1 cellular context compared by ENCODE assay signal in genomic region chr11:63919267-63920125, GRCh38.
TF ChIP-seq lines count a peak whose summit lies in the region.

No MANE protein-coding gene starts in this region.

TF ChIP-seq in SK-N-SH, 30 proteins besides CTCF, POLR2A, EP300 and RAD21 (continued from another document):
- TF ChIP-seq MEF2A (IDR thresholded peaks at IDR 0.05; ENCODE audit: borderline replicate concordance, low read depth) (no peak), NFIC (IDR thresholded peaks at IDR 0.05; ENCODE audit: borderline replicate concordance) (no peak), GABPA (IDR thresholded peaks at IDR 0.05; ENCODE audit: low read depth) (no peak), MAX (IDR thresholded peaks at IDR 0.05; ENCODE audit: low read depth) (no peak), TCF12 (IDR thresholded peaks at IDR 0.05) (no peak), FOSL2 (IDR thresholded peaks at IDR 0.05; ENCODE audit: borderline replicate concordance, low read depth) (no peak), RFX5 (IDR thresholded peaks at IDR 0.05; ENCODE audit: low read length) (no peak), GATA2 (CRISPR knock-in tag; IDR thresholded peaks at IDR 0.05) (no peak), PBX3 (IDR thresholded peaks at IDR 0.05) (no peak), ELF1 (IDR thresholded peaks at IDR 0.05) (no peak), NRF1 (IDR thresholded peaks at IDR 0.05; ENCODE audit: low read depth, low read length) (no peak), EZH2phosphoT487 (IDR thresholded peaks at IDR 0.05; ENCODE audit: borderline replicate concordance, low read depth) (no peak), TEAD4 (IDR thresholded peaks at IDR 0.05; ENCODE audit: borderline replicate concordance, insufficient read depth) (no peak)
